In genomic region chr21:45309069-45309521, GRCh38 we compare ENCODE assay signal across 8 cellular contexts. TPM values are rescaled to one million over a fixed set of nuclear protein-coding genes. Genes with fewer than 3 reads are reported as not detected.
A peak's percentile ranks its signal among the peaks of the same experiment; 100 is the strongest.
DNase-seq lines count a peak whose midpoint lies in the region; ATAC-seq and TF ChIP-seq lines count a peak whose summit lies in the region.

No MANE protein-coding gene starts in this region.

- peaks cover 2% of the 10 kb centered on the region for H3K36me3 Mint-ChIP-seq in activated naive CD4-positive, alpha-beta T cell treated with anti-CD3 and anti-CD28 coated beads, Interleukin-2, amount 50 U/mL, for 24 hours

- intact Hi-C loops in cardiac septum (cut with DNase I): no loop called here

- H2AFZ ChIP-seq in OCI-LY1 (ENCODE audit: low read length): no peak overlapping the region

- no peaks in the 10 kb centered on the region for H3K36me3 ChIP-seq in OCI-LY1 (ENCODE audit: insufficient read depth, low read length)

- peaks cover 3% of the 10 kb centered on the region; the same call in 1 of the 2 replicates for H3K27me3 ChIP-seq in OCI-LY1 (ENCODE audit: insufficient read depth, low read length)

- no peaks in the 10 kb centered on the region for H3K9me3 Mint-ChIP-seq in activated naive CD4-positive, alpha-beta T cell treated with anti-CD3 and anti-CD28 coated beads, Interleukin-2, amount 50 U/mL, for 24 hours

- H3K4me2 ChIP-seq in OCI-LY1 (ENCODE audit: low read length): no peak overlapping the region

- H3K4me1 Mint-ChIP-seq in activated naive CD4-positive, alpha-beta T cell treated with anti-CD3 and anti-CD28 coated beads, Interleukin-2, amount 50 U/mL, for 24 hours: peaks cover 43% of the 10 kb centered on the region

- DNase-seq in DMS53 (lab: John Stamatoyannopoulos, UW) (peak; percentile 54), DMS53 treated with DMSO at 0.1 percent for 48 hours (lab: John Stamatoyannopoulos, UW; ENCODE audit: unreplicated experiment) (no peak), cardiac septum (ENCODE audit: low spot score) (peak; percentile 77), retina (peak; percentile 76)

- no peak overlapping the region for H3K4me3 Mint-ChIP-seq in activated naive CD4-positive, alpha-beta T cell treated with anti-CD3 and anti-CD28 coated beads, Interleukin-2, amount 50 U/mL, for 24 hours

- no peak overlapping the region for H3K4me3 ChIP-seq in OCI-LY1 (ENCODE audit: low read depth, low read length, poor library complexity, severe bottlenecking)

- no peaks in the 10 kb centered on the region for H3K9me3 ChIP-seq in OCI-LY1 (ENCODE audit: low read length)

- H4K20me1 ChIP-seq in OCI-LY1 (ENCODE audit: insufficient read depth, low read length): no peaks in the 10 kb centered on the region

- H3K79me2 ChIP-seq in OCI-LY1 (ENCODE audit: insufficient read depth, low read length): no peaks in the 10 kb centered on the region

- H3K27ac ChIP-seq in OCI-LY1 (ENCODE audit: low read depth, low read length, poor library complexity, severe bottlenecking): no peak overlapping the region

- H3K9ac ChIP-seq in OCI-LY1 (ENCODE audit: low read length): no peak overlapping the region

- no peaks in the 10 kb centered on the region for H3K9me2 ChIP-seq in OCI-LY1 (ENCODE audit: low read depth, low read length)

- TF ChIP-seq CTCF in OCI-LY1 (IDR thresholded peaks at IDR 0.05; ENCODE audit: low read length): peak; percentile 75; the same call in 1 of the 2 replicates

- no peaks in the 10 kb centered on the region for H3F3A ChIP-seq in OCI-LY1 (ENCODE audit: insufficient read depth, low read length)

- no peaks in the 10 kb centered on the region for H3K4me1 ChIP-seq in OCI-LY1 (ENCODE audit: insufficient read depth, low read length, severe bottlenecking)

- ATAC-seq in GM21360 (IDR thresholded peaks at IDR 0.05; ENCODE audit: unreplicated experiment) (no peak), GM19455 (IDR thresholded peaks at IDR 0.05; ENCODE audit: unreplicated experiment) (no peak)

- H3K27me3 Mint-ChIP-seq in activated naive CD4-positive, alpha-beta T cell treated with anti-CD3 and anti-CD28 coated beads, Interleukin-2, amount 50 U/mL, for 24 hours: no peaks in the 10 kb centered on the region

- peak overlapping the region; percentile 46 for H3K27ac Mint-ChIP-seq in activated naive CD4-positive, alpha-beta T cell treated with anti-CD3 and anti-CD28 coated beads, Interleukin-2, amount 50 U/mL, for 24 hours

RNA-seq across cellular contexts. Expression of gene POFUT2, which starts 21.4 kb away (rescaled TPM):
- total RNA-seq in cardiac septum: 20.1 TPM
